13 cellular contexts compared by ENCODE assay signal in the genomic region with DNA sequence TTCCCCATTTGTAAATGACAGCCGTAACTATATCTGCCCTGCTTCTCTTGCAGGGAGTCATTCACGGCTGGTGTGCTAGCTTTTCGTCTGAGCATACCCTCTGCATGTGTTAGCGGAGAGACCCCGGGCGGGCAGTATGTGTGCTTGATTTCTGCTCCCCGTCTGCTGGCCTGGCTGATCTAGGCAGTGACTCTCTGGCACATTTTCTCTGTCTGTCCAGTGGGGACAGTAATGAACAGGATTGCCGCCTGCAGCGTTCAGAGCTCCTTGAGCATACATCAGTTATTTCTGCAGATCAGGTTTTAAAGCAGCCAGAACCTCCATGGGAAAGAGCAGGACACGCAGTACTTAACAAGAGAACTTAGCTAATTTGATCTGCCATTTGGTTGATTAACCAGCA.
DNase-seq lines count a peak whose midpoint lies in the region; ATAC-seq and TF ChIP-seq lines count a peak whose summit lies in the region.
"Had no signal": no experiment of that assay in that cellular context is flagged by ENCODE, and none has a peak within 500 bp of the region (broad histone marks: within the 10 kb centered on the region; RNA-seq: fewer than 3 reads in every experiment).

No MANE protein-coding gene starts in this region.

- peaks cover 88% of the 10 kb centered on the region for H3F3A ChIP-seq in MM.1S (ENCODE audit: insufficient read depth, low read length)

- H3K9ac ChIP-seq in MM.1S (ENCODE audit: low read length): peak overlapping the region; percentile 46; the same call in 1 of the 2 replicates
- H3K9ac ChIP-seq: BLaER1 had no signal

- TF ChIP-seq CTCF in right atrium auricular region (IDR thresholded peaks at IDR 0.05): no peak
- peak; percentile 32 for TF ChIP-seq CTCF in MM.1S (IDR thresholded peaks at IDR 0.05; ENCODE audit: low read length)
- peak in 2 of 6 experiments; percentile 35 to 43 for TF ChIP-seq CTCF in thyroid gland (IDR thresholded peaks at IDR 0.05)

- H3K27ac ChIP-seq in right atrium auricular region (peak overlapping the region in 1 of 2 donors; percentile 14), MM.1S (ENCODE audit: low read length) (peak overlapping the region; percentile 99), thyroid gland (no peak overlapping the region)
- H3K27ac ChIP-seq: BLaER1, epithelial cell of prostate had no signal

- H3K9me3 ChIP-seq in right atrium auricular region (no peaks in the 10 kb centered on the region), MM.1S (replicated peaks; ENCODE audit: insufficient read depth, low read length) (no peaks in the 10 kb centered on the region), thyroid gland (no peaks in the 10 kb centered on the region)
- H3K9me3 ChIP-seq: BLaER1 had no signal

- H3K9me2 ChIP-seq in MM.1S (replicated peaks; ENCODE audit: insufficient read depth, low read length): no peaks in the 10 kb centered on the region

- intact Hi-C loops in Right ventricle myocardium superior (cut with DNase I) (loop anchor here (10.0 kb wide), 2 partner anchors 95 to 235 kb away; no protein-coding TSS in a partner anchor), thyroid gland (cut with DNase I) (no loop called here)

- peak overlapping the region; percentile 43 for H3K4me2 ChIP-seq in MM.1S (ENCODE audit: low read depth, low read length)
- H3K4me2 ChIP-seq: BLaER1 had no signal

- no peaks in the 10 kb centered on the region for H4K20me1 ChIP-seq in MM.1S (ENCODE audit: insufficient read depth, low read length)

- H3K27me3 ChIP-seq in right atrium auricular region: no peaks in the 10 kb centered on the region
- no peaks in the 10 kb centered on the region for H3K27me3 ChIP-seq in MM.1S (replicated peaks; ENCODE audit: insufficient read depth, low read length)
- H3K27me3 ChIP-seq in thyroid gland: no peaks in the 10 kb centered on the region
- H3K27me3 ChIP-seq: BLaER1 had no signal

- TF ChIP-seq POLR2A in thyroid gland (IDR thresholded peaks at IDR 0.05): no peak

- DNase-seq in Right ventricle myocardium superior (no peak), right atrium auricular region (ENCODE audit: low spot score) (no peak), MM.1S (peak; percentile 49), cerebellum (ENCODE audit: low spot score) (peak; percentile 63), thyroid gland (peak; percentile 43 to 45), amniotic stem cell (lab: John Stamatoyannopoulos, UW) (no peak)
- DNase-seq: NCI-H1092, NCI-H446 treated with DMSO at 0.1 percent for 48 hours had no signal

- H3K36me3 ChIP-seq in right atrium auricular region (peaks cover 34% of the 10 kb centered on the region), MM.1S (replicated peaks; ENCODE audit: insufficient read depth, low read length) (peaks cover 30% of the 10 kb centered on the region; the same call in 1 of the 2 replicates), thyroid gland (no peaks in the 10 kb centered on the region)

- 43 to 53% methylated on average over 10 of the region's 10 CpGs for WGBS in thyroid gland, 2 donors

- peak; percentile 18 for ATAC-seq in Right ventricle myocardium superior (ENCODE audit: poor library complexity)
- ATAC-seq in GM21526 (IDR thresholded peaks at IDR 0.05; ENCODE audit: low FRiP score, unreplicated experiment): no peak
- ATAC-seq in HG02571 (IDR thresholded peaks at IDR 0.05; ENCODE audit: unreplicated experiment): no peak

- no peak overlapping the region for H2AFZ ChIP-seq in MM.1S (ENCODE audit: low read length)

- H3K4me1 ChIP-seq in right atrium auricular region (peaks cover 0 to 75% of the 10 kb centered on the region in 2 donors), MM.1S (ENCODE audit: low read length) (peaks cover 93% of the 10 kb centered on the region), thyroid gland (no peaks in the 10 kb centered on the region)

- H3K4me3 ChIP-seq in right atrium auricular region: no peak overlapping the region
- H3K4me3 ChIP-seq in MM.1S (ENCODE audit: low read length): no peak overlapping the region
- no peak overlapping the region for H3K4me3 ChIP-seq in thyroid gland (replicated peaks in 1 of 3)
- H3K4me3 ChIP-seq: BLaER1, lung had no signal

- peaks cover 96% of the 10 kb centered on the region for H3K79me2 ChIP-seq in MM.1S (ENCODE audit: low read length)

Comparison
In these comparisons a context has a peak if more than half of its experiments do, and no peak if none do; other contexts are left out.
1. DNase-seq: peak in MM.1S (single experiment), cerebellum (single experiment) and thyroid gland (2 of 2); none in Right ventricle myocardium superior (single experiment), right atrium auricular region (single experiment) and amniotic stem cell (single experiment).